In the genomic region with DNA sequence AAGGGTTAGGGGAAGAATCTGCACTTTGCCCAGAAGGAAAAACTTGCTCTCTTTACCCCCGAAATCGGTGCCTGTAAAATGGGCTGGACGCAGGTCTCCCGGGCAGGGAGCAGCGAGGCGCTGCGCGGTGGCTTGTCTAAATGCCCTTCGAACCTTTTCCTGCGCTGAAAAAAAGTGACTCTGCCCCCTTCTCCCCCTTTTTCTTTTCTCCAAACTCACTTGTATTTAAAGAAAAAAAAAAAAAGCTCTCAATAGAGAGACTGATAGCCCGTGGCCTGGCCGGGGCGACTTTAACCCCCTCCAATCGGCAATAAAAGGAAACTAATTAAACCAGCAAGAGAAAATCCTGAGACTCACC, we compare ENCODE assay signal across 1 cellular context.
TF ChIP-seq lines count a peak whose summit lies in the region.

No MANE protein-coding gene starts in this region.

TF ChIP-seq in HepG2, 621 proteins besides CTCF, POLR2A, EP300 and RAD21 (continued from another document):
- TF ChIP-seq, protein P1, sequence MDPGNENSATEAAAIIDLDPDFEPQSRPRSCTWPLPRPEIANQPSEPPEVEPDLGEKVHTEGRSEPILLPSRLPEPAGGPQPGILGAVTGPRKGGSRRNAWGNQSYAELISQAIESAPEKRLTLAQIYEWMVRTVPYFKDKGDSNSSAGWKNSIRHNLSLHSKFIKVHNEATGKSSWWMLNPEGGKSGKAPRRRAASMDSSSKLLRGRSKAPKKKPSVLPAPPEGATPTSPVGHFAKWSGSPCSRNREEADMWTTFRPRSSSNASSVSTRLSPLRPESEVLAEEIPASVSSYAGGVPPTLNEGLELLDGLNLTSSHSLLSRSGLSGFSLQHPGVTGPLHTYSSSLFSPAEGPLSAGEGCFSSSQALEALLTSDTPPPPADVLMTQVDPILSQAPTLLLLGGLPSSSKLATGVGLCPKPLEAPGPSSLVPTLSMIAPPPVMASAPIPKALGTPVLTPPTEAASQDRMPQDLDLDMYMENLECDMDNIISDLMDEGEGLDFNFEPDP (CRISPR knock-in tag; conservative IDR thresholded peaks at IDR 0.05) = no peak
